ENCODE assay signal across 1 cellular context in the genomic region with DNA sequence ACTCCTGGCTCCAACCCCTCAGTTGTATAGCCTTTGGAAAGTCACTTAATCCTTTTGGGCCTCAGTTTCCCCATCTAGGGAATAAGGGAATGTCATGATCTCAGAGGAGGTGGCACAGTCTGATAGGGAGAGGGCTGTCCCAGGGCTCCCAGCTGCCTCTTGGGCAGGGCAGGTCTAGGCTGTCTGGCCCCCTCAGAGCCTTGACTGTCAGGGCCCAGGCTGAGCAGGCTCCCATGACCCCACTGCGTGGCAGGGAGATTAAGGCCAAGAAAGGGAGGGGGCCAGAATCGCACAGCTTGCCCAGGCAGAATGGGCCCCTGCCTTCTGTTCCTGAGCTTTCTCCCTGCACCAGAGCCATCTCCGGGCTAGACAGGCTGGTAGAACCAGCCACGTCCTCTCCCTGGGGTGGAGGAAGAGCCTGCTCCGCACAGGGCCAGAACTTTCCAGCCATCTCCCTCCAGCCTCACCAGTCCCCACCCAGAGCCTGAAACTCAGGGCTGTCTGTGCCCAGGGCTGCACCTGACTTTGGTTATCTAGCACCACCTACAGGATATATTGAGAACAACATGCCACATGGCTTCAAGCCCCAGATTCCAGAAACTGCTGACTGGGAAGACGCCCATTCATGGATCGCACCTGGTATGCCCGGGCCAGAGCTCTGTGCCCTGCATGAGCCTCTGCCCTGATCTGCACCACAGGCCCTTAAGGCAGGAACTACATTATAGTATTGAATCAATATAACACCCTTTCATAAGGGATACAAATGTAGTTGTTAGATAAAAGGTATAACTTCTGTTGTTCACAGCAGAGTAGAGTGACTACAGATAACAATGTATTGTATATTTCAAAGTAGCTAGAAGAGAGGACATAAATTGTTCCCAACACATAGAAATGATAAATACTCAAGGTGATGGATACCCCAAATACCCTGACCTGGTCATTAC.
A peak's percentile ranks its signal among the peaks of the same experiment; 100 is the strongest.
TF ChIP-seq lines count a peak whose summit lies in the region.

No MANE protein-coding gene starts in this region.

TF ChIP-seq in K562, 482 proteins besides CTCF, POLR2A, EP300 and RAD21 (continued from another document):
- TF ChIP-seq, protein P1, sequence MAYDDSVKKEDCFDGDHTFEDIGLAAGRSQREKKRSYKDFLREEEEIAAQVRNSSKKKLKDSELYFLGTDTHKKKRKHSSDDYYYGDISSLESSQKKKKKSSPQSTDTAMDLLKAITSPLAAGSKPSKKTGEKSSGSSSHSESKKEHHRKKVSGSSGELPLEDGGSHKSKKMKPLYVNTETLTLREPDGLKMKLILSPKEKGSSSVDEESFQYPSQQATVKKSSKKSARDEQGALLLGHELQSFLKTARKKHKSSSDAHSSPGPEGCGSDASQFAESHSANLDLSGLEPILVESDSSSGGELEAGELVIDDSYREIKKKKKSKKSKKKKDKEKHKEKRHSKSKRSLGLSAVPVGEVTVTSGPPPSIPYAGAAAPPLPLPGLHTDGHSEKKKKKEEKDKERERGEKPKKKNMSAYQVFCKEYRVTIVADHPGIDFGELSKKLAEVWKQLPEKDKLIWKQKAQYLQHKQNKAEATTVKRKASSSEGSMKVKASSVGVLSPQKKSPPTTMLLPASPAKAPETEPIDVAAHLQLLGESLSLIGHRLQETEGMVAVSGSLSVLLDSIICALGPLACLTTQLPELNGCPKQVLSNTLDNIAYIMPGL (CRISPR knock-in tag; IDR thresholded peaks at IDR 0.05) = no peak
- no peak for TF ChIP-seq ZNF764 (CRISPR knock-in tag; IDR thresholded peaks at IDR 0.05; ENCODE audit: low read depth)
- TF ChIP-seq, protein P2, sequence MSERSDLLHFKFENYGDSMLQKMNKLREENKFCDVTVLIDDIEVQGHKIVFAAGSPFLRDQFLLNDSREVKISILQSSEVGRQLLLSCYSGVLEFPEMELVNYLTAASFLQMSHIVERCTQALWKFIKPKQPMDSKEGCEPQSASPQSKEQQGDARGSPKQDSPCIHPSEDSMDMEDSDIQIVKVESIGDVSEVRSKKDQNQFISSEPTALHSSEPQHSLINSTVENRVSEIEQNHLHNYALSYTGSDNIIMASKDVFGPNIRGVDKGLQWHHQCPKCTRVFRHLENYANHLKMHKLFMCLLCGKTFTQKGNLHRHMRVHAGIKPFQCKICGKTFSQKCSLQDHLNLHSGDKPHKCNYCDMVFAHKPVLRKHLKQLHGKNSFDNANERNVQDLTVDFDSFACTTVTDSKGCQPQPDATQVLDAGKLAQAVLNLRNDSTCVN (CRISPR knock-in tag; IDR thresholded peaks at IDR 0.05) = no peak
- TF ChIP-seq SRSF1 (IDR thresholded peaks at IDR 0.05; ENCODE audit: low read depth, low read length) = no peak
- no peak for TF ChIP-seq GTF2F1 (IDR thresholded peaks at IDR 0.05; ENCODE audit: low read depth, low read length)
- TF ChIP-seq ZNF408 (CRISPR knock-in tag; IDR thresholded peaks at IDR 0.05; ENCODE audit: low read depth) = no peak
- no peak for TF ChIP-seq ZNF165 (CRISPR knock-in tag; IDR thresholded peaks at IDR 0.05; ENCODE audit: borderline replicate concordance)
- TF ChIP-seq, protein P3, sequence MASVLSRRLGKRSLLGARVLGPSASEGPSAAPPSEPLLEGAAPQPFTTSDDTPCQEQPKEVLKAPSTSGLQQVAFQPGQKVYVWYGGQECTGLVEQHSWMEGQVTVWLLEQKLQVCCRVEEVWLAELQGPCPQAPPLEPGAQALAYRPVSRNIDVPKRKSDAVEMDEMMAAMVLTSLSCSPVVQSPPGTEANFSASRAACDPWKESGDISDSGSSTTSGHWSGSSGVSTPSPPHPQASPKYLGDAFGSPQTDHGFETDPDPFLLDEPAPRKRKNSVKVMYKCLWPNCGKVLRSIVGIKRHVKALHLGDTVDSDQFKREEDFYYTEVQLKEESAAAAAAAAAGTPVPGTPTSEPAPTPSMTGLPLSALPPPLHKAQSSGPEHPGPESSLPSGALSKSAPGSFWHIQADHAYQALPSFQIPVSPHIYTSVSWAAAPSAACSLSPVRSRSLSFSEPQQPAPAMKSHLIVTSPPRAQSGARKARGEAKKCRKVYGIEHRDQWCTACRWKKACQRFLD (CRISPR knock-in tag; IDR thresholded peaks at IDR 0.05) = no peak
- TF ChIP-seq, protein P4, sequence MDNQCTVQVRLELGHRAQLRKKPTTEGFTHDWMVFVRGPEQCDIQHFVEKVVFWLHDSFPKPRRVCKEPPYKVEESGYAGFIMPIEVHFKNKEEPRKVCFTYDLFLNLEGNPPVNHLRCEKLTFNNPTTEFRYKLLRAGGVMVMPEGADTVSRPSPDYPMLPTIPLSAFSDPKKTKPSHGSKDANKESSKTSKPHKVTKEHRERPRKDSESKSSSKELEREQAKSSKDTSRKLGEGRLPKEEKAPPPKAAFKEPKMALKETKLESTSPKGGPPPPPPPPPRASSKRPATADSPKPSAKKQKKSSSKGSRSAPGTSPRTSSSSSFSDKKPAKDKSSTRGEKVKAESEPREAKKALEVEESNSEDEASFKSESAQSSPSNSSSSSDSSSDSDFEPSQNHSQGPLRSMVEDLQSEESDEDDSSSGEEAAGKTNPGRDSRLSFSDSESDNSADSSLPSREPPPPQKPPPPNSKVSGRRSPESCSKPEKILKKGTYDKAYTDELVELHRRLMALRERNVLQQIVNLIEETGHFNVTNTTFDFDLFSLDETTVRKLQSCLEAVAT (IDR thresholded peaks at IDR 0.05) = no peak
- no peak for TF ChIP-seq SPI1 (IDR thresholded peaks at IDR 0.05; ENCODE audit: borderline replicate concordance, low read depth, low read length)
- TF ChIP-seq, protein P5, sequence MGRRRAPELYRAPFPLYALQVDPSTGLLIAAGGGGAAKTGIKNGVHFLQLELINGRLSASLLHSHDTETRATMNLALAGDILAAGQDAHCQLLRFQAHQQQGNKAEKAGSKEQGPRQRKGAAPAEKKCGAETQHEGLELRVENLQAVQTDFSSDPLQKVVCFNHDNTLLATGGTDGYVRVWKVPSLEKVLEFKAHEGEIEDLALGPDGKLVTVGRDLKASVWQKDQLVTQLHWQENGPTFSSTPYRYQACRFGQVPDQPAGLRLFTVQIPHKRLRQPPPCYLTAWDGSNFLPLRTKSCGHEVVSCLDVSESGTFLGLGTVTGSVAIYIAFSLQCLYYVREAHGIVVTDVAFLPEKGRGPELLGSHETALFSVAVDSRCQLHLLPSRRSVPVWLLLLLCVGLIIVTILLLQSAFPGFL (CRISPR knock-in tag; IDR thresholded peaks at IDR 0.05) = no peak
- TF ChIP-seq, protein P6, sequence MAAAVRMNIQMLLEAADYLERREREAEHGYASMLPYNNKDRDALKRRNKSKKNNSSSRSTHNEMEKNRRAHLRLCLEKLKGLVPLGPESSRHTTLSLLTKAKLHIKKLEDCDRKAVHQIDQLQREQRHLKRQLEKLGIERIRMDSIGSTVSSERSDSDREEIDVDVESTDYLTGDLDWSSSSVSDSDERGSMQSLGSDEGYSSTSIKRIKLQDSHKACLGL (CRISPR knock-in tag; IDR thresholded peaks at IDR 0.05; ENCODE audit: borderline replicate concordance, poor library complexity, severe bottlenecking) = no peak
- no peak for TF ChIP-seq PHF20 (IDR thresholded peaks at IDR 0.05; ENCODE audit: partially characterized antibody)
- no peak for TF ChIP-seq SMARCE1 (IDR thresholded peaks at IDR 0.05)
- no peak for TF ChIP-seq RBM34 (IDR thresholded peaks at IDR 0.05; ENCODE audit: borderline replicate concordance, insufficient read depth, low read length)
- TF ChIP-seq, protein P7, sequence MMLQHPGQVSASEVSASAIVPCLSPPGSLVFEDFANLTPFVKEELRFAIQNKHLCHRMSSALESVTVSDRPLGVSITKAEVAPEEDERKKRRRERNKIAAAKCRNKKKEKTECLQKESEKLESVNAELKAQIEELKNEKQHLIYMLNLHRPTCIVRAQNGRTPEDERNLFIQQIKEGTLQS (IDR thresholded peaks at IDR 0.05) = no peak
- TF ChIP-seq, protein P7 (CRISPR knock-in tag; conservative IDR thresholded peaks at IDR 0.05) = no peak
- TF ChIP-seq, protein P8, sequence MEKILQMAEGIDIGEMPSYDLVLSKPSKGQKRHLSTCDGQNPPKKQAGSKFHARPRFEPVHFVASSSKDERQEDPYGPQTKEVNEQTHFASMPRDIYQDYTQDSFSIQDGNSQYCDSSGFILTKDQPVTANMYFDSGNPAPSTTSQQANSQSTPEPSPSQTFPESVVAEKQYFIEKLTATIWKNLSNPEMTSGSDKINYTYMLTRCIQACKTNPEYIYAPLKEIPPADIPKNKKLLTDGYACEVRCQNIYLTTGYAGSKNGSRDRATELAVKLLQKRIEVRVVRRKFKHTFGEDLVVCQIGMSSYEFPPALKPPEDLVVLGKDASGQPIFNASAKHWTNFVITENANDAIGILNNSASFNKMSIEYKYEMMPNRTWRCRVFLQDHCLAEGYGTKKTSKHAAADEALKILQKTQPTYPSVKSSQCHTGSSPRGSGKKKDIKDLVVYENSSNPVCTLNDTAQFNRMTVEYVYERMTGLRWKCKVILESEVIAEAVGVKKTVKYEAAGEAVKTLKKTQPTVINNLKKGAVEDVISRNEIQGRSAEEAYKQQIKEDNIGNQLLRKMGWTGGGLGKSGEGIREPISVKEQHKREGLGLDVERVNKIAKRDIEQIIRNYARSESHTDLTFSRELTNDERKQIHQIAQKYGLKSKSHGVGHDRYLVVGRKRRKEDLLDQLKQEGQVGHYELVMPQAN (IDR thresholded peaks at IDR 0.05; ENCODE audit: borderline replicate concordance) = no peak
- no peak for TF ChIP-seq ZNF79 (CRISPR knock-in tag; IDR thresholded peaks at IDR 0.05; ENCODE audit: low read depth)
- no peak for TF ChIP-seq SAP30 (IDR thresholded peaks at IDR 0.05; ENCODE audit: borderline replicate concordance, insufficient read depth, low read depth, low read length, poor library complexity, severe bottlenecking)
- no peak for TF ChIP-seq PHF21A (IDR thresholded peaks at IDR 0.05; ENCODE audit: borderline replicate concordance, low read depth)
- TF ChIP-seq NCOA6 (IDR thresholded peaks at IDR 0.05) = no peak
- TF ChIP-seq KAT8 (IDR thresholded peaks at IDR 0.05; ENCODE audit: low read depth) = no peak
- TF ChIP-seq STAT5A (IDR thresholded peaks at IDR 0.05; ENCODE audit: borderline replicate concordance, low read length) = no peak
- TF ChIP-seq, protein P9, sequence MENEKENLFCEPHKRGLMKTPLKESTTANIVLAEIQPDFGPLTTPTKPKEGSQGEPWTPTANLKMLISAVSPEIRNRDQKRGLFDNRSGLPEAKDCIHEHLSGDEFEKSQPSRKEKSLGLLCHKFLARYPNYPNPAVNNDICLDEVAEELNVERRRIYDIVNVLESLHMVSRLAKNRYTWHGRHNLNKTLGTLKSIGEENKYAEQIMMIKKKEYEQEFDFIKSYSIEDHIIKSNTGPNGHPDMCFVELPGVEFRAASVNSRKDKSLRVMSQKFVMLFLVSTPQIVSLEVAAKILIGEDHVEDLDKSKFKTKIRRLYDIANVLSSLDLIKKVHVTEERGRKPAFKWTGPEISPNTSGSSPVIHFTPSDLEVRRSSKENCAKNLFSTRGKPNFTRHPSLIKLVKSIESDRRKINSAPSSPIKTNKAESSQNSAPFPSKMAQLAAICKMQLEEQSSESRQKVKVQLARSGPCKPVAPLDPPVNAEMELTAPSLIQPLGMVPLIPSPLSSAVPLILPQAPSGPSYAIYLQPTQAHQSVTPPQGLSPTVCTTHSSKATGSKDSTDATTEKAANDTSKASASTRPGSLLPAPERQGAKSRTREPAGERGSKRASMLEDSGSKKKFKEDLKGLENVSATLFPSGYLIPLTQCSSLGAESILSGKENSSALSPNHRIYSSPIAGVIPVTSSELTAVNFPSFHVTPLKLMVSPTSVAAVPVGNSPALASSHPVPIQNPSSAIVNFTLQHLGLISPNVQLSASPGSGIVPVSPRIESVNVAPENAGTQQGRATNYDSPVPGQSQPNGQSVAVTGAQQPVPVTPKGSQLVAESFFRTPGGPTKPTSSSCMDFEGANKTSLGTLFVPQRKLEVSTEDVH (IDR thresholded peaks at IDR 0.05; ENCODE audit: low read depth, partially characterized antibody) = no peak
- TF ChIP-seq PHF8 (IDR thresholded peaks at IDR 0.05; ENCODE audit: borderline replicate concordance, low read length) = no peak
- no peak for TF ChIP-seq BACH1 (tag; IDR thresholded peaks at IDR 0.05)
- TF ChIP-seq BRD4 (IDR thresholded peaks at IDR 0.05) = no peak
- no peak for TF ChIP-seq SMAD3 (CRISPR knock-in tag; conservative IDR thresholded peaks at IDR 0.05)
- peak; percentile 60; the same call in 1 of the 2 replicates for TF ChIP-seq MTA3 (IDR thresholded peaks at IDR 0.05; ENCODE audit: borderline replicate concordance)
- no peak for TF ChIP-seq HMG20B (CRISPR knock-in tag; IDR thresholded peaks at IDR 0.05)
- TF ChIP-seq, protein P10, sequence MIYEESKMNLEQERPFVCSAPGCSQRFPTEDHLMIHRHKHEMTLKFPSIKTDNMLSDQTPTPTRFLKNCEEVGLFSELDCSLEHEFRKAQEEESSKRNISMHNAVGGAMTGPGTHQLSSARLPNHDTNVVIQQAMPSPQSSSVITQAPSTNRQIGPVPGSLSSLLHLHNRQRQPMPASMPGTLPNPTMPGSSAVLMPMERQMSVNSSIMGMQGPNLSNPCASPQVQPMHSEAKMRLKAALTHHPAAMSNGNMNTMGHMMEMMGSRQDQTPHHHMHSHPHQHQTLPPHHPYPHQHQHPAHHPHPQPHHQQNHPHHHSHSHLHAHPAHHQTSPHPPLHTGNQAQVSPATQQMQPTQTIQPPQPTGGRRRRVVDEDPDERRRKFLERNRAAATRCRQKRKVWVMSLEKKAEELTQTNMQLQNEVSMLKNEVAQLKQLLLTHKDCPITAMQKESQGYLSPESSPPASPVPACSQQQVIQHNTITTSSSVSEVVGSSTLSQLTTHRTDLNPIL (CRISPR knock-in tag; IDR thresholded peaks at IDR 0.05) = no peak
- no peak for TF ChIP-seq NFATC3 (IDR thresholded peaks at IDR 0.05)
- 0 out of 2 replicates have a peak, but pooled peaks have one; percentile 13 for TF ChIP-seq SMARCA4 (IDR thresholded peaks at IDR 0.05)
- no peak for TF ChIP-seq HDAC2 (IDR thresholded peaks at IDR 0.05)
- TF ChIP-seq LEF1 (IDR thresholded peaks at IDR 0.05) = no peak
- no peak for TF ChIP-seq EZH2 (IDR thresholded peaks at IDR 0.05; ENCODE audit: borderline replicate concordance, low read depth, low read length)
- no peak for TF ChIP-seq MCM3 (IDR thresholded peaks at IDR 0.05)
- TF ChIP-seq SRF (CRISPR knock-in tag; IDR thresholded peaks at IDR 0.05) = no peak
- TF ChIP-seq RBM17 (IDR thresholded peaks at IDR 0.05; ENCODE audit: borderline replicate concordance, low read depth, low read length) = no peak
- no peak for TF ChIP-seq CBX8 (IDR thresholded peaks at IDR 0.05; ENCODE audit: borderline replicate concordance, extremely low read depth, low read depth, low read length, poor library complexity, severe bottlenecking)
- TF ChIP-seq TAF1 (IDR thresholded peaks at IDR 0.05; ENCODE audit: control insufficient read depth, extremely low read depth, insufficient read depth, low read length, severe bottlenecking) = no peak
- no peak for TF ChIP-seq TAL1 (IDR thresholded peaks at IDR 0.05)
- TF ChIP-seq ELF1 (tag; IDR thresholded peaks at IDR 0.05) = no peak
- TF ChIP-seq SLC30A9 (CRISPR knock-in tag; IDR thresholded peaks at IDR 0.05) = no peak
- no peak for TF ChIP-seq ZNF551 (CRISPR knock-in tag; IDR thresholded peaks at IDR 0.05)
- no peak for TF ChIP-seq ZNF12 (CRISPR knock-in tag; IDR thresholded peaks at IDR 0.05)
- TF ChIP-seq ZNF224 (CRISPR knock-in tag; IDR thresholded peaks at IDR 0.05) = no peak
TF ChIP-seq in K562: peak in this region for 48.
